15 cellular contexts compared by ENCODE assay signal in genomic region chr2:141201161-141201560, GRCh38.
"Had no signal": no experiment of that assay in that cellular context is flagged by ENCODE, and none has a peak within 500 bp of the region (broad histone marks: within the 10 kb centered on the region; RNA-seq: fewer than 3 reads in every experiment).

No MANE protein-coding gene starts in this region.

- H3K4me3 ChIP-seq: coronary artery, mucosa of descending colon, neural progenitor cell, pancreas had no signal

- H3K4me1 ChIP-seq: neural progenitor cell, pancreas had no signal

- DNase-seq: effector CD4-positive, alpha-beta T cell; endodermal cell; erythroblast; mucosa of descending colon; naive thymus-derived CD8-positive, alpha-beta T cell; occipital lobe; pancreas; right cardiac atrium; small intestine; stimulated activated CD4-positive, alpha-beta T cell treated with anti-CD3 and anti-CD28 coated beads, Interleukin-2, amount 100 ng/mL, for 48 hours; stimulated activated naive CD4-positive, alpha-beta T cell treated with Interleukin-2 at 50 U/mL for 16 hours had no signal

- H3K27ac Mint-ChIP-seq: endodermal cell; naive thymus-derived CD8-positive, alpha-beta T cell; neural progenitor cell; progenitor cell of endocrine pancreas had no signal

- H3K36me3 Mint-ChIP-seq: naive thymus-derived CD8-positive, alpha-beta T cell; neural progenitor cell had no signal

- H2AFZ ChIP-seq: neural progenitor cell had no signal

- H3K9me3 Mint-ChIP-seq: endodermal cell, neural progenitor cell had no signal

- H3K27ac ChIP-seq: coronary artery, foreskin keratinocyte, neural progenitor cell, pancreas had no signal

- H3K36me3 ChIP-seq: neural progenitor cell, pancreas had no signal

- H3K9ac ChIP-seq: neural progenitor cell had no signal

- ATAC-seq: foreskin keratinocyte; mucosa of descending colon; naive thymus-derived CD8-positive, alpha-beta T cell; pancreas; right cardiac atrium had no signal

- H3K4me2 ChIP-seq: neural progenitor cell had no signal

- H3K27me3 ChIP-seq: foreskin keratinocyte, neural progenitor cell, pancreas had no signal

- H3K4me3 Mint-ChIP-seq: endodermal cell; naive thymus-derived CD8-positive, alpha-beta T cell; neural progenitor cell had no signal

- H3K9me3 ChIP-seq: mucosa of descending colon, pancreas had no signal

- H3K4me1 Mint-ChIP-seq: endodermal cell; naive thymus-derived CD8-positive, alpha-beta T cell; neural progenitor cell had no signal
